9 cellular contexts compared by ENCODE assay signal in the genomic region with DNA sequence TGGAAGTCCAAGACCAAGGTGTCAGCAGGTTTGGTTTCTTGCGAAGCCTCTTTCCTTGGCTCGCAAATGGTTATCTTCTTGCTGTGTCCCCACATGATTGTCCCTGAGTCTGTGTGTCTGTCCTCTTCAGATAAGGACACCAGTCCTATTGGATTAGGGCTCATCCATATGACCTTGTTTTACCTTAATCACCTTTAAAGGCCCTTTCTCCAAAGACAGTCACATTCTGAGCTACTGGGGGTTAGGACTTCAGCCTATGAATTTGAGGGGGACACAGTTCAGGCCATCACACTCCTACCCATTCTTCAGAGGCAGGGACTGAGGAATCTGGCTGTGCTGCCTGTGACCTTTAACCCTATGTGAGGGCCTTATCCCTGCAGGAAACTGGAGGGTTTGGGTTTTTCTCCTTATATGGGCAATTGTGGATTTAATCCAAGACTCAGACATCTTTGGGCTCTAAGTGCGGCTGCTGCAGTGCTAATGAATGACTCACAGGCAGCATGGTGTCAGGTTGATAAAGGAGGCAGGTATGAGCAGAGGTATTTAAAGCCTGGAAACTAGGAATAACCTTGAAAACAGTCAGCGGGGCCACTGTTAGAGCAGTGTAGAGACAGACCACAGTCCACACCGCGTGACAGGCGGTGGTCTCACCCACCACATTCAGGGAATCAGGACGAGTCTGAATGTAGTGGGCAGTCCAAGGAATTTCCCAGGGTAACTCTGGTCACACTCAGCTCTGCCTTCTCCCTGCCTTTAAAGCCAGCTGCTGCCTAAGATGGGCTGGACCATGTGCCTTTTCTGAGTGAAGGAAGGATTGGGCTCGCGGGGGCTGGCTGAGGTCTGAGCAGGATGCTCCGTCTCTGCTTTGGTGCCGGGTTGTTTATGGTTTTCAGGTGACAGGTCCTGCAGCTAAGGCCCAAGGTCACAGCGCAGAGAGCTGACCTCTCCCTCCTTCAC. TPM values are rescaled to one million over a fixed set of nuclear protein-coding genes. Genes with fewer than 3 reads are reported as not detected.
A peak's percentile ranks its signal among the peaks of the same experiment; 100 is the strongest.
DNase-seq lines count a peak whose midpoint lies in the region; ATAC-seq and TF ChIP-seq lines count a peak whose summit lies in the region.
"Had no signal": no experiment of that assay in that cellular context is flagged by ENCODE, and none has a peak within 500 bp of the region (broad histone marks: within the 10 kb centered on the region; RNA-seq: fewer than 3 reads in every experiment).

No MANE protein-coding gene starts in this region.

- TF ChIP-seq CTCF in WTC11 (IDR thresholded peaks at IDR 0.05) (no peak), hepatocyte (IDR thresholded peaks at IDR 0.05; ENCODE audit: poor library complexity) (no peak), spleen (IDR thresholded peaks at IDR 0.05 in 8 of 11, conservative IDR thresholded peaks at IDR 0.05 in 3 of 11) (no peak), WERI-Rb-1 (IDR thresholded peaks at IDR 0.05; ENCODE audit: low read depth, low read length) (no peak)

- H3K27ac Mint-ChIP-seq in WTC11, result peak overlapping the region; percentile 72; the same call in 1 of the 2 replicates
- H3K27ac Mint-ChIP-seq: memory B cell had no signal

- H4K20me1 ChIP-seq in hepatocyte (ENCODE audit: insufficient read depth, poor library complexity, severe bottlenecking), result no peaks in the 10 kb centered on the region

- H3K4me3 ChIP-seq in hepatocyte, result no peak overlapping the region
- H3K4me3 ChIP-seq in spleen, result no peak overlapping the region
- no peak overlapping the region for H3K4me3 ChIP-seq in WERI-Rb-1 (ENCODE audit: low read depth, low read length)

- POLR2A ChIA-PET in WTC11 (lab: Charles Lee), result no interaction called here

- H3K27me3 Mint-ChIP-seq in WTC11 (ENCODE audit: low read depth), result no peaks in the 10 kb centered on the region
- H3K27me3 Mint-ChIP-seq: memory B cell had no signal

- peaks cover 31% of the 10 kb centered on the region for H3K4me1 ChIP-seq in hepatocyte (ENCODE audit: insufficient read depth)
- peaks cover 28 to 100% (median 77%) of the 10 kb centered on the region in 6 donors for H3K4me1 ChIP-seq in spleen

- H3K36me3 ChIP-seq in hepatocyte (replicated peaks; ENCODE audit: insufficient read depth, low read depth) (no peaks in the 10 kb centered on the region), spleen (peaks cover 0 to 77% (median 17%) of the 10 kb centered on the region in 6 donors), WERI-Rb-1 (peaks cover 11% of the 10 kb centered on the region; the same call in 1 of the 2 replicates)

- H2AFZ ChIP-seq in hepatocyte, result no peak overlapping the region

- DNase-seq in NCI-H2171 treated with DMSO at 0.1 percent for 48 hours (lab: John Stamatoyannopoulos, UW), result peak; percentile 47
- no peak for DNase-seq in NCI-H2171 (lab: John Stamatoyannopoulos, UW)
- no peak for DNase-seq in WTC11 (ENCODE audit: low spot score)
- DNase-seq in hepatocyte (ENCODE audit: low spot score), result peak; percentile 76
- peak; percentile 62 for DNase-seq in spleen
- DNase-seq in WERI-Rb-1, result no peak
- no peak for DNase-seq in epidermal melanocyte (ENCODE audit: insufficient read length, low spot score)

- H3K4me3 Mint-ChIP-seq in WTC11, result no peak overlapping the region

- no peaks in the 10 kb centered on the region for H3K9me2 ChIP-seq in hepatocyte (replicated peaks; ENCODE audit: insufficient read depth)

- CTCF ChIA-PET in WTC11 (lab: Charles Lee), result no interaction called here

- intact Hi-C loops in spleen (cut with DNase I; ENCODE audit: low total_unique reads), result no loop called here

- no peaks in the 10 kb centered on the region for H3K9me3 Mint-ChIP-seq in WTC11
- H3K9me3 Mint-ChIP-seq: memory B cell had no signal

- peaks cover 43% of the 10 kb centered on the region for H3K36me3 Mint-ChIP-seq in WTC11

- H3K4me1 Mint-ChIP-seq in WTC11, result peaks cover 34% of the 10 kb centered on the region

- WGBS in hepatocyte (ENCODE audit: low lambda C conversion rate, missing lambda C conversion rate), result 72% methylated on average over 13 of the region's 13 CpGs
- 86 to 91% (median 91%) methylated on average over 13 of the region's 13 CpGs for WGBS in spleen, 5 donors

- H3K9me3 ChIP-seq in hepatocyte (ENCODE audit: low read depth) (no peaks in the 10 kb centered on the region), spleen (no peaks in the 10 kb centered on the region), WERI-Rb-1 (ENCODE audit: severe bottlenecking) (no peaks in the 10 kb centered on the region)

- H3K27ac ChIP-seq in hepatocyte (peak overlapping the region; percentile 98), spleen (peak overlapping the region in 5 of 8 donors; percentile 21 to 85 (median 78)), WERI-Rb-1 (no peak overlapping the region)

- H3K27me3 ChIP-seq in hepatocyte (no peaks in the 10 kb centered on the region), spleen (replicated peaks in 1 of 7) (no peaks in the 10 kb centered on the region), WERI-Rb-1 (ENCODE audit: insufficient read depth, low read depth, severe bottlenecking) (no peaks in the 10 kb centered on the region)

- H3K4me2 ChIP-seq in hepatocyte, result no peak overlapping the region

- peak; percentile 13; the same call in 1 of the 2 replicates for ATAC-seq in WTC11
- no peak for ATAC-seq in HG02759 (IDR thresholded peaks at IDR 0.05; ENCODE audit: unreplicated experiment)

- H3K79me2 ChIP-seq in hepatocyte, result no peaks in the 10 kb centered on the region

- TF ChIP-seq POLR2A in spleen (IDR thresholded peaks at IDR 0.05), result no peak

TF ChIP-seq in WTC11, 78 proteins besides CTCF, POLR2A, EP300 and RAD21:
- no peak for TF ChIP-seq ZNF423 (CRISPR knock-in tag; IDR thresholded peaks at IDR 0.05)

RNA-seq across cellular contexts. Expression of a gene that starts 10.3 kb away (rescaled TPM):
- total RNA-seq in WTC11 (2021), result 29.0 to 32.7 TPM (median 30.7 TPM) in 3 replicates
- total RNA-seq in hepatocyte, result 16.9 and 20.1 TPM in 2 replicates
- 31.3 and 32.1 TPM in 2 replicates for polyA plus RNA-seq in hepatocyte
- 10 to 100 TPM; 44.6 to 90.1 (median 51.9) TPM for total RNA-seq in spleen
- polyA plus RNA-seq in spleen, result 10 to 100 TPM; 15.5 to 28.9 (median 27.8) TPM

RNA-seq across cellular contexts. Expression of a gene that starts 46.0 kb away (rescaled TPM):
- total RNA-seq in WTC11 (2021) (26.4 to 29.3 TPM (median 27.1 TPM) in 3 replicates), hepatocyte (16.1 and 19.1 TPM in 2 replicates), spleen (10 to 100 TPM; 11.1 to 15.6 (median 11.9) TPM)
- polyA plus RNA-seq in hepatocyte (15.7 and 26.9 TPM in 2 replicates), spleen (10 to 100 TPM in 2 of 3 donors, 1 to 10 TPM in 1; 9.0 to 15.5 (median 13.0) TPM)

RNA-seq across cellular contexts. Expression of a gene that starts 46.3 kb away (rescaled TPM):
- total RNA-seq in WTC11 (2021) (120 to 151 TPM (median 123 TPM) in 3 replicates), hepatocyte (32.3 and 52.6 TPM in 2 replicates), spleen (10 to 100 TPM; 44.4 to 73.1 (median 59.8) TPM)
- polyA plus RNA-seq in hepatocyte (36.0 and 37.8 TPM in 2 replicates), spleen (10 to 100 TPM; 47.9 to 80.3 (median 69.9) TPM)

Comparison
In these comparisons a context has a peak if more than half of its experiments do, and no peak if none do; other contexts are left out.
1. DNase-seq: peak in NCI-H2171 treated with DMSO at 0.1 percent for 48 hours (single experiment), hepatocyte (single experiment) and spleen (single experiment); none in NCI-H2171 (single experiment), WTC11 (single experiment), WERI-Rb-1 (single experiment) and epidermal melanocyte (single experiment).